Comparison of ENCODE assay signal across 1 cellular context in genomic region chr18:3660719-3661118, GRCh38.
TF ChIP-seq lines count a peak whose summit lies in the region.

No MANE protein-coding gene starts in this region.

TF ChIP-seq in K562, 482 proteins besides CTCF, POLR2A, EP300 and RAD21 (continued from another document):
- TF ChIP-seq TEAD1 (CRISPR knock-in tag; IDR thresholded peaks at IDR 0.05) (peak in 1 of 2 experiments; percentile 56; a peak in 1 of 4 replicates), NFE2L1 (tag; IDR thresholded peaks at IDR 0.05; ENCODE audit: borderline replicate concordance, low read depth) (0 out of 2 replicates have a peak, but pooled peaks have one; percentile 3), MAFK (IDR thresholded peaks at IDR 0.05; ENCODE audit: low read length) (0 out of 2 replicates have a peak, but pooled peaks have one; percentile 9), POLR2B (IDR thresholded peaks at IDR 0.05; ENCODE audit: low read depth, partially characterized antibody) (no peak), ZNF384 (IDR thresholded peaks at IDR 0.05; ENCODE audit: low read depth, low read length) (0 out of 2 replicates have a peak, but pooled peaks have one; percentile 15), ZHX1 (conservative IDR thresholded peaks at IDR 0.05; ENCODE audit: low read length) (no peak), BACH1 (tag; IDR thresholded peaks at IDR 0.05) (peak; percentile 21; the same call in 1 of the 2 replicates), FOXA3 (CRISPR knock-in tag; conservative IDR thresholded peaks at IDR 0.05 in 1 of 2, IDR thresholded peaks at IDR 0.05 in 1 of 2) (peak in 1 of 2 experiments; percentile 35; a peak in 1 of 4 replicates), BHLHE40 (IDR thresholded peaks at IDR 0.05; ENCODE audit: low read length) (0 out of 2 replicates have a peak, but pooled peaks have one; percentile 25), ZNF644 (tag; IDR thresholded peaks at IDR 0.05; ENCODE audit: low read depth) (0 out of 2 replicates have a peak, but pooled peaks have one; percentile 53), TBL1XR1 (IDR thresholded peaks at IDR 0.05; ENCODE audit: low read length in 2 of 2) (peak in 1 of 2 experiments; percentile 81; a peak in 2 of 4 replicates), FOXJ2 (tag; IDR thresholded peaks at IDR 0.05) (no peak), HMBOX1 (IDR thresholded peaks at IDR 0.05) (peak; percentile 57; the same call in 1 of the 2 replicates), CCNT2 (IDR thresholded peaks at IDR 0.05; ENCODE audit: borderline replicate concordance, extremely low read depth, insufficient read length, low read depth, low read length) (peak; percentile 24), RNF2 (IDR thresholded peaks at IDR 0.05) (peak; percentile 67; the same call in 1 of the 2 replicates), HEY1 (CRISPR knock-in tag; IDR thresholded peaks at IDR 0.05; ENCODE audit: borderline replicate concordance) (peak; percentile 23; the same call in 1 of the 2 replicates), PBX2 (CRISPR knock-in tag; IDR thresholded peaks at IDR 0.05; ENCODE audit: low read depth) (no peak), PBX2 (tag; conservative IDR thresholded peaks at IDR 0.05; ENCODE audit: low read depth) (peak; percentile 98), TEAD4 (IDR thresholded peaks at IDR 0.05; ENCODE audit: low read length) (peak; percentile 72; the same call in 1 of the 2 replicates), TEAD4 (CRISPR knock-in tag; IDR thresholded peaks at IDR 0.05; ENCODE audit: borderline replicate concordance) (no peak), TCF3 (CRISPR knock-in tag; IDR thresholded peaks at IDR 0.05) (peak; percentile 44; the same call in 1 of the 2 replicates), CGGBP1 (CRISPR knock-in tag; IDR thresholded peaks at IDR 0.05) (no peak), ZNF311 (CRISPR knock-in tag; IDR thresholded peaks at IDR 0.05) (peak; percentile 12; the same call in 1 of the 2 replicates), ZMIZ1 (IDR thresholded peaks at IDR 0.05; ENCODE audit: low read depth in 2 of 2, low read length in 2 of 2) (peak in 1 of 2 experiments; percentile 57; a peak in 1 of 4 replicates), JUND (IDR thresholded peaks at IDR 0.05; ENCODE audit: borderline replicate concordance, low read depth, low read length) (peak; percentile 73; the same call in 1 of the 2 replicates), JUND (tag; IDR thresholded peaks at IDR 0.05; ENCODE audit: borderline replicate concordance, low read depth, low read length) (peak; percentile 10; the same call in 1 of the 3 replicates), ZNF75A (CRISPR knock-in tag; IDR thresholded peaks at IDR 0.05) (no peak), IFI16 (CRISPR knock-in tag; IDR thresholded peaks at IDR 0.05) (no peak), MYC (IDR thresholded peaks at IDR 0.05; ENCODE audit: low read depth, low read length) (peak; percentile 53), MYC (CRISPR knock-in tag; IDR thresholded peaks at IDR 0.05; ENCODE audit: borderline replicate concordance, low read depth) (no peak)
